ENCODE assay signal across 7 cellular contexts in the genomic region with DNA sequence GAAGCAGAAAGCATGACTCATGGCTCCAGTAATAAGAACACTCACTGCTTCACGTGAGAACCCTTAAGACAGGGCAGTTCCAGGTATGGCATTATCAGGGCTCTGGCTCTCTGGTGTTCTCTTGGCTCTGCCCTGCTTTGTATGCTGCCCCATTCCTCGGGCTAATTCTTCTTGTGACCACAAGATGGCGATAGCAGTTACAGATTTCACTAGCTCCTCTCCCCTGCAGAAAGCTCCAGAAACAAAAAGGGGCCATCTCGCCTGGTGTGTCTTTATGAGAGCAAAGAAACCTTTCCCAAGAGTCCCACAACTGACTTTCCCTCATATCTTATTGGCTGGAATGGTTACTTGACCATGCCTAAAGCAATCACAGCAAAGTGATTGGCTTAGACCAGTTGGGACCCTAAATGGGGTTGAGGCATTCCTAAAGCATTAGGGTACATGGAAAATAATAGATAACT.
DNase-seq lines count a peak whose midpoint lies in the region; ATAC-seq and TF ChIP-seq lines count a peak whose summit lies in the region.

No MANE protein-coding gene starts in this region.

- no peak overlapping the region for H3K4me2 ChIP-seq in PC-3 (ENCODE audit: low read length)

- POLR2A ChIA-PET in PC-3 (lab: Charles Lee; ENCODE audit: unreplicated experiment): no interaction called here

- no peaks in the 10 kb centered on the region for H4K20me1 ChIP-seq in PC-3 (ENCODE audit: low read length)

- no peaks in the 10 kb centered on the region for H3K4me1 ChIP-seq in PC-3 (ENCODE audit: insufficient read depth, low read length)

- H3K79me2 ChIP-seq in PC-3 (ENCODE audit: low read length): no peaks in the 10 kb centered on the region

- H3K27me3 ChIP-seq in PC-3 (ENCODE audit: low read length): no peaks in the 10 kb centered on the region

- no peak overlapping the region for H2AFZ ChIP-seq in PC-3 (ENCODE audit: low read length)

- no peaks in the 10 kb centered on the region for H3K9me2 ChIP-seq in PC-3 (replicated peaks; ENCODE audit: low read length)

- DNase-seq in GM04503 (ENCODE audit: low read depth) (peak; percentile 22), PC-3 (peak; percentile 80), head of caudate nucleus (peak in 36 of 42 donors; percentile 6 to 81 (median 47)), posterior cingulate gyrus (peak in 6 of 10 donors; percentile 6 to 83 (median 26))
- peak; percentile 15 for DNase-seq in activated naive CD4-positive, alpha-beta T cell treated with Interleukin-2 at 50 U/mL for 16 hours

- intact Hi-C loops in PC-3 (cut with micrococcal nuclease): loop anchor here (1.0 kb wide), 1 partner anchor 325 kb away; no protein-coding TSS in a partner anchor
- intact Hi-C loops in head of caudate nucleus (cut with DNase I): no loop called here
- intact Hi-C loops in posterior cingulate gyrus (cut with DNase I): loop anchor here (1.0 kb wide), 2 partner anchors 321 to 325 kb away; no protein-coding TSS in a partner anchor

- TF ChIP-seq RAD21 in Ishikawa (IDR thresholded peaks at IDR 0.05; ENCODE audit: low read depth): peak; percentile 63

- no TSS peak for BruUV-seq in PC-3 (replicated peaks; lab: Mats Ljungman, UMichigan)

- TF ChIP-seq EP300 in Ishikawa (IDR thresholded peaks at IDR 0.05; ENCODE audit: borderline replicate concordance): no peak

- no peaks in the 10 kb centered on the region for H3K9me3 ChIP-seq in PC-3 (ENCODE audit: low read length)

- H3K27ac ChIP-seq in PC-3 (ENCODE audit: low read length): no peak overlapping the region

- TF ChIP-seq CTCF in PC-3 (conservative IDR thresholded peaks at IDR 0.05; ENCODE audit: low read depth, low read length): peak; percentile 80

- H3K9ac ChIP-seq in PC-3 (ENCODE audit: low read length): no peak overlapping the region

- no peak overlapping the region for H3K4me3 ChIP-seq in PC-3 (ENCODE audit: low read length)

- H3K36me3 ChIP-seq in PC-3 (ENCODE audit: low read depth, low read length): peaks cover 7% of the 10 kb centered on the region; the same call in 1 of the 2 replicates

- CTCF ChIA-PET in PC-3 (lab: Charles Lee): interaction anchor here (0.6 to 0.7 kb wide), 2 partner anchors 522 to 633 kb away, joined by 3 to 4 read pairs; no protein-coding TSS in a partner anchor

- H3F3A ChIP-seq in PC-3 (ENCODE audit: low read length, unreplicated experiment): no peaks in the 10 kb centered on the region

- ATAC-seq in GM21723 (IDR thresholded peaks at IDR 0.05; ENCODE audit: unreplicated experiment): peak; percentile 96
- ATAC-seq in PC-3: peak; percentile 98

TF ChIP-seq in Ishikawa, 13 proteins besides CTCF, POLR2A, EP300 and RAD21:
- TF ChIP-seq TAF1 (IDR thresholded peaks at IDR 0.05; ENCODE audit: low read depth) (no peak), TCF12 (IDR thresholded peaks at IDR 0.05; ENCODE audit: low read depth) (no peak), CREB1 (IDR thresholded peaks at IDR 0.05; ENCODE audit: low read depth) (no peak), CEBPB (IDR thresholded peaks at IDR 0.05) (no peak), EGR1 (IDR thresholded peaks at IDR 0.05) (no peak), TEAD4 (IDR thresholded peaks at IDR 0.05) (no peak), YY1 (IDR thresholded peaks at IDR 0.05; ENCODE audit: low read depth) (no peak), NFIC (IDR thresholded peaks at IDR 0.05) (no peak), FOXM1 (IDR thresholded peaks at IDR 0.05; ENCODE audit: borderline replicate concordance, low read depth) (no peak), ZBTB7A (IDR thresholded peaks at IDR 0.05; ENCODE audit: low read depth) (no peak)
- TF ChIP-seq, protein P1, sequence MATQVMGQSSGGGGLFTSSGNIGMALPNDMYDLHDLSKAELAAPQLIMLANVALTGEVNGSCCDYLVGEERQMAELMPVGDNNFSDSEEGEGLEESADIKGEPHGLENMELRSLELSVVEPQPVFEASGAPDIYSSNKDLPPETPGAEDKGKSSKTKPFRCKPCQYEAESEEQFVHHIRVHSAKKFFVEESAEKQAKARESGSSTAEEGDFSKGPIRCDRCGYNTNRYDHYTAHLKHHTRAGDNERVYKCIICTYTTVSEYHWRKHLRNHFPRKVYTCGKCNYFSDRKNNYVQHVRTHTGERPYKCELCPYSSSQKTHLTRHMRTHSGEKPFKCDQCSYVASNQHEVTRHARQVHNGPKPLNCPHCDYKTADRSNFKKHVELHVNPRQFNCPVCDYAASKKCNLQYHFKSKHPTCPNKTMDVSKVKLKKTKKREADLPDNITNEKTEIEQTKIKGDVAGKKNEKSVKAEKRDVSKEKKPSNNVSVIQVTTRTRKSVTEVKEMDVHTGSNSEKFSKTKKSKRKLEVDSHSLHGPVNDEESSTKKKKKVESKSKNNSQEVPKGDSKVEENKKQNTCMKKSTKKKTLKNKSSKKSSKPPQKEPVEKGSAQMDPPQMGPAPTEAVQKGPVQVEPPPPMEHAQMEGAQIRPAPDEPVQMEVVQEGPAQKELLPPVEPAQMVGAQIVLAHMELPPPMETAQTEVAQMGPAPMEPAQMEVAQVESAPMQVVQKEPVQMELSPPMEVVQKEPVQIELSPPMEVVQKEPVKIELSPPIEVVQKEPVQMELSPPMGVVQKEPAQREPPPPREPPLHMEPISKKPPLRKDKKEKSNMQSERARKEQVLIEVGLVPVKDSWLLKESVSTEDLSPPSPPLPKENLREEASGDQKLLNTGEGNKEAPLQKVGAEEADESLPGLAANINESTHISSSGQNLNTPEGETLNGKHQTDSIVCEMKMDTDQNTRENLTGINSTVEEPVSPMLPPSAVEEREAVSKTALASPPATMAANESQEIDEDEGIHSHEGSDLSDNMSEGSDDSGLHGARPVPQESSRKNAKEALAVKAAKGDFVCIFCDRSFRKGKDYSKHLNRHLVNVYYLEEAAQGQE (IDR thresholded peaks at IDR 0.05; ENCODE audit: low read depth): no peak
- TF ChIP-seq, protein P2, sequence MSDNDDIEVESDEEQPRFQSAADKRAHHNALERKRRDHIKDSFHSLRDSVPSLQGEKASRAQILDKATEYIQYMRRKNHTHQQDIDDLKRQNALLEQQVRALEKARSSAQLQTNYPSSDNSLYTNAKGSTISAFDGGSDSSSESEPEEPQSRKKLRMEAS (IDR thresholded peaks at IDR 0.05): no peak
- TF ChIP-seq, protein P3, sequence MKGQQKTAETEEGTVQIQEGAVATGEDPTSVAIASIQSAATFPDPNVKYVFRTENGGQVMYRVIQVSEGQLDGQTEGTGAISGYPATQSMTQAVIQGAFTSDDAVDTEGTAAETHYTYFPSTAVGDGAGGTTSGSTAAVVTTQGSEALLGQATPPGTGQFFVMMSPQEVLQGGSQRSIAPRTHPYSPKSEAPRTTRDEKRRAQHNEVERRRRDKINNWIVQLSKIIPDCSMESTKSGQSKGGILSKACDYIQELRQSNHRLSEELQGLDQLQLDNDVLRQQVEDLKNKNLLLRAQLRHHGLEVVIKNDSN (IDR thresholded peaks at IDR 0.05): no peak

Comparison
In these comparisons a context has a peak if more than half of its experiments do, and no peak if none do; other contexts are left out.
1. DNase-seq: peak in every context shown above with its lines; median percentile 80 in PC-3; 47 in head of caudate nucleus; 26 in posterior cingulate gyrus; 22 in GM04503; 15 in activated naive CD4-positive, alpha-beta T cell treated with Interleukin-2 at 50 U/mL for 16 hours.